1 cellular context compared by ENCODE assay signal in the genomic region with DNA sequence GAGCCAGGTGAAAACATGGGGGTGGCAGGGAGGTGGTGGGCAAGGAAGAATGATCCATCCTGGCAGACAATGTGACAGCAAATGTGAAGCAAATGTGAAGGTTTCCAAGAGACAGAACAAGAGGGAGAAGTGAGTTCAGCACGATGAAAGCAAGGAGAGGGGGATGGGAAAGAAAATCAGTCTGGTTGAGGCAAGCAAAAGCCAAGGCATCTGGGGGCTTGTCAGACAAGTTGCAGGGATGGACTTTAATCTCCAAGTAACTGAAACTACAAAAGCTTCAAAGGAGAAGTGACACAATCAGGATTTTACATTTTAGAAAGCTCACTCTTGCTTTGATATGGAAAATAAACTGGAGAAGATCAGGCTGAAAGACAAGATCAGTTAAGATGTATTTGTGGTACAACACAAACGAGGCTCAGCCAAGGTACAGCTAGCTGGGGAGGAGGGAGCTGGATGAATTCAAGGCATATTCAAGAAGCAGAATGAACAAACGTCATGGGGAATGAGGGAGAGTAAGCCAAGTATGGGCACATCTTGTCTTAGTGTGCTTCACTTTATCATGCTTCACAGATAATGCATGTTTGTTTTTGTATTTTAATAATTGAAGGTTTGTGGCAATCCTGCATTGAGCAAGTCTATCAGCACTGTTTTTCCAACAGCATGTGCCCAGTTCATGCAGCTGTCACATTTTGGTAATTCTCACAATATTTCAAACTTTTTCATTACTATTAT.
TF ChIP-seq lines count a peak whose summit lies in the region.

No MANE protein-coding gene starts in this region.

TF ChIP-seq in IMR-90, 13 proteins besides CTCF, POLR2A, EP300 and RAD21:
- TF ChIP-seq RFX5 (IDR thresholded peaks at IDR 0.05; ENCODE audit: low read depth, low read length) (no peak), RCOR1 (IDR thresholded peaks at IDR 0.05; ENCODE audit: insufficient replicate concordance, low read length) (no peak), FOS (IDR thresholded peaks at IDR 0.05; ENCODE audit: low read depth, low read length) (no peak), BHLHE40 (IDR thresholded peaks at IDR 0.05; ENCODE audit: low read depth, low read length) (no peak), MAZ (IDR thresholded peaks at IDR 0.05; ENCODE audit: borderline replicate concordance, low read depth, low read length) (no peak), MXI1 (IDR thresholded peaks at IDR 0.05; ENCODE audit: borderline replicate concordance, low read depth, low read length) (no peak), NFE2L2 (IDR thresholded peaks at IDR 0.05; ENCODE audit: low read depth, low read length) (no peak), CHD1 (IDR thresholded peaks at IDR 0.05; ENCODE audit: low read depth, low read length) (no peak), MAFK (IDR thresholded peaks at IDR 0.05; ENCODE audit: low read depth, low read length) (no peak)
